26 cellular contexts compared by ENCODE assay signal in the genomic region with DNA sequence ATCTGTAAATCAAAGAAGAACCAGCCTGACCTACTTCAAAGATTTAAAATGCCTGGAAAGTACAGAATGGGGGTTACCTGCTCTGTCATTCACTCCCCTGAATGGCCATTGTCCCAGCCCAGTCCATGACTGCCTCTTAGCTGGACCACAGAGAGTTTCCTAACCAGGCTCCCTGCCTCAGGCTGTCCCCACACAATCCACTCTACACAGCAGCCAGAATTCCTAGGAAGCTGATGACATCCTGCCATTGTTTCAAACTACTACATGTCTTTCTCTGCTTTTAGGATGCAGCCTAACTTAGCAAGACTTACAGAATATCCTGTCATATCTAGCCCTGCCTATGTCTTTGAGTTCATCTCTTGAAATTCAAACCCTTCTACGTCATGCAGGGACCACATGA. TPM values are rescaled to one million over a fixed set of nuclear protein-coding genes. Genes with fewer than 3 reads are reported as not detected.
"Had no signal": no experiment of that assay in that cellular context is flagged by ENCODE, and none has a peak within 500 bp of the region (broad histone marks: within the 10 kb centered on the region; RNA-seq: fewer than 3 reads in every experiment).

No MANE protein-coding gene starts in this region.

- FAIRE-seq: keratinocyte had no signal

- H3K79me2 ChIP-seq: hepatocyte had no signal

- H3K27ac ChIP-seq: hepatocyte, left lung, lower lobe of right lung, ovary, prostate gland, skin epidermis, suprapubic skin, thoracic aorta, tibial artery, uterus had no signal

- H3K4me3 ChIP-seq: hepatocyte, left lung, lower lobe of right lung, mucosa of descending colon, ovary, prostate gland, skin epidermis, suprapubic skin, thoracic aorta, tibial artery, uterus had no signal

- H3K27me3 ChIP-seq: ovary had no signal

- H2AFZ ChIP-seq: hepatocyte had no signal

- H3K9me3 ChIP-seq: mucosa of descending colon, ovary, prostate gland, suprapubic skin, thoracic aorta, uterus had no signal

- H3K4me1 ChIP-seq: left lung, prostate gland, suprapubic skin, tibial artery, uterus had no signal

- DNase-seq: kidney glomerular epithelial cell; left cardiac atrium; left lung; lower lobe of right lung; midbrain; mucosa of descending colon; naive thymus-derived CD4-positive, alpha-beta T cell; ovary; posterior cingulate gyrus; retina; right cardiac atrium; stimulated activated CD4-positive, alpha-beta T cell treated with anti-CD3 and anti-CD28 coated beads, Interleukin-4, amount 100 ng/mL, for 24 hours; stimulated activated naive CD4-positive, alpha-beta T cell; tibial artery; trophoblast cell; uterus had no signal

- H3K36me3 ChIP-seq: left lung, lower lobe of right lung, ovary, prostate gland, suprapubic skin, thoracic aorta, tibial artery, uterus had no signal

- H3K4me2 ChIP-seq: hepatocyte had no signal

- ATAC-seq: left cardiac atrium; left lung; lower lobe of right lung; mucosa of descending colon; naive thymus-derived CD4-positive, alpha-beta T cell; natural killer cell treated with Interleukin-12 subunit alpha and Interleukin-12 subunit beta and Interleukin-15 and Interleukin-18, amount 100 ng/mL, for 72 hours; right cardiac atrium; sciatic nerve; stimulated activated effector memory CD8-positive, alpha-beta T cell treated with anti-CD3 and anti-CD28 coated beads, Interleukin-12 subunit alpha, Interleukin-12 subunit beta, amount 100 ng/mL, for 72 hours had no signal

RNA-seq across cellular contexts. Expression of a gene that starts 15.9 kb away (rescaled TPM):
- total RNA-seq: natural killer cell treated with Interleukin-12 subunit alpha and Interleukin-12 subunit beta and Interleukin-15 and Interleukin-18, amount 100 ng/mL, for 72 hours; subcutaneous adipose tissue had no signal
- polyA plus RNA-seq: naive thymus-derived CD4-positive, alpha-beta T cell had no signal
